ENCODE assay signal across 16 cellular contexts in the genomic region with DNA sequence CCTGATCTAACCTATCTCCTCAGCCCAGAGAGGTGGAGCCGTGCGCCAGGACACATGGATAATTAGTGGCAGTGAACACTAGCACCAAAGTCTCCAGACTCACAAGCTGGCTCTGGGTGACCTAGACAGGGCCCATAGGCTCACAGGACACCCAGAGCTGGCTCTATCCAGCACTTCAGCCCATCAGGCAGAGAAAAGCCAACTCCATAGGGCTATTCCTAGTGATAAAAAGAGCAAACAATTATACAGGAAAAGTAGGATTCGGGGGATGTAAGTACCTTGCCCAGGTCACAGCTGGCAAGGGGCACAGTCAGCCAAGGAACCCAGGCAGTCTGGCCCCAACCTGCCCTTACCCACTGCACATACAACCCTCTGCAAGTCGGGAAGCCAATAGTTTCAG.
"Had no signal": no experiment of that assay in that cellular context is flagged by ENCODE, and none has a peak within 500 bp of the region (broad histone marks: within the 10 kb centered on the region; RNA-seq: fewer than 3 reads in every experiment).

No MANE protein-coding gene starts in this region.

- H3K27me3 ChIP-seq: SJCRH30, testis had no signal

- H3K36me3 ChIP-seq: prostate gland, SJCRH30 had no signal

- H3K27ac ChIP-seq: prostate gland, SJCRH30 had no signal

- DNase-seq: activated CD4-positive, alpha-beta memory T cell treated with anti-CD3 and anti-CD28 coated beads for 36 hours; activated CD4-positive, CD25-positive, alpha-beta regulatory T cell treated with anti-CD3 and anti-CD28 coated beads, Interleukin-2, amount 50 U/mL, for 72 hours; activated effector memory CD4-positive, alpha-beta T cell treated with anti-CD3 and anti-CD28 coated beads, Interleukin-2, amount 50 U/mL, for 16 hours; activated T-cell treated with anti-CD3 and anti-CD28 coated beads, Interleukin-2, amount 50 U/mL, for 4 hours; amniotic stem cell; cerebellar nuclear complex; endodermal cell; occipital lobe; SJCRH30; stimulated activated CD4-positive, alpha-beta T cell treated with anti-CD3 and anti-CD28 coated beads, Interleukin-12 subunit alpha, Interleukin-12 subunit beta, amount 100 ng/mL, for 4 hours; stimulated activated naive CD4-positive, alpha-beta T cell treated with Interleukin-2 at 50 U/mL for 16 hours; T-helper 9 cell; testis had no signal

- H3K9me3 ChIP-seq: prostate gland, SJCRH30, testis had no signal

- ATAC-seq: activated naive CD4-positive, alpha-beta T cell treated with anti-CD3 and anti-CD28 coated beads, Interleukin-2, amount 50 U/mL, for 72 hours; activated T-cell treated with anti-CD3 and anti-CD28 coated beads, Interleukin-2, amount 50 U/mL, for 4 hours; natural killer cell treated with Interleukin-12 subunit alpha and Interleukin-12 subunit beta and Interleukin-15 and Interleukin-18, amount 100 ng/mL, for 72 hours had no signal

- H3K4me1 ChIP-seq: prostate gland had no signal

- H3K4me3 ChIP-seq: prostate gland, SJCRH30, testis had no signal
